In genomic region chr1:28447674-28448073, GRCh38 we compare ENCODE assay signal across 23 cellular contexts. TPM values are rescaled to one million over a fixed set of nuclear protein-coding genes. Genes with fewer than 3 reads are reported as not detected.
DNase-seq lines count a peak whose midpoint lies in the region; ATAC-seq and TF ChIP-seq lines count a peak whose summit lies in the region.
"Had no signal": no experiment of that assay in that cellular context is flagged by ENCODE, and none has a peak within 500 bp of the region (broad histone marks: within the 10 kb centered on the region; RNA-seq: fewer than 3 reads in every experiment).

No MANE protein-coding gene starts in this region.

- WGBS in hepatocyte (ENCODE audit: low lambda C conversion rate, missing lambda C conversion rate), result 83% methylated on average over 4 of the region's 4 CpGs

- no peak overlapping the region for H3K27ac ChIP-seq in BLaER1
- no peak overlapping the region for H3K27ac ChIP-seq in CD8-positive, alpha-beta T cell (ENCODE audit: low read depth, low read length)
- peak overlapping the region; percentile 31 for H3K27ac ChIP-seq in hepatocyte
- H3K27ac ChIP-seq: dorsolateral prefrontal cortex, neutrophil, psoas muscle, transverse colon had no signal

- no peak for DNase-seq in CD8-positive, alpha-beta T cell
- no peak for DNase-seq in WTC11 (ENCODE audit: low spot score)
- DNase-seq in hepatocyte (ENCODE audit: low spot score), result no peak
- no peak for DNase-seq in NCI-H1092 (lab: John Stamatoyannopoulos, UW)
- no peak for DNase-seq in NCI-H345 treated with DMSO at 0.1 percent for 48 hours (lab: John Stamatoyannopoulos, UW; ENCODE audit: unreplicated experiment)
- no peak for DNase-seq in iPS-NIHi7 (ENCODE audit: extremely low spot score)
- DNase-seq: activated CD4-positive, CD25-positive, alpha-beta regulatory T cell treated with anti-CD3 and anti-CD28 coated beads, Interleukin-2, amount 50 U/mL, for 72 hours; activated CD8-positive, alpha-beta memory T cell treated with anti-CD3 and anti-CD28 coated beads for 24 hours; activated naive CD4-positive, alpha-beta T cell treated with anti-CD3 and anti-CD28 coated beads for 36 hours; activated T-cell treated with anti-CD3 and anti-CD28 coated beads, Interleukin-2, amount 50 U/mL, for 4 hours; caudate nucleus; DMS53; dorsolateral prefrontal cortex; heart left ventricle; NCI-H1105; NCI-H1930; NCI-H2227 treated with DMSO at 0.1 percent for 48 hours; NCI-H82; psoas muscle; transverse colon had no signal

- H3K27me3 Mint-ChIP-seq in CD8-positive, alpha-beta T cell (ENCODE audit: low read depth), result no peaks in the 10 kb centered on the region
- H3K27me3 Mint-ChIP-seq in WTC11 (ENCODE audit: low read depth), result no peaks in the 10 kb centered on the region

- H3K9me3 ChIP-seq in BLaER1 (peaks cover 5% of the 10 kb centered on the region), hepatocyte (ENCODE audit: low read depth) (no peaks in the 10 kb centered on the region)
- no peaks in the 10 kb centered on the region for H3K9me3 ChIP-seq in CD8-positive, alpha-beta T cell (ENCODE audit: low read length)
- H3K9me3 ChIP-seq: heart left ventricle, neutrophil, psoas muscle, transverse colon had no signal

- H3K4me3 ChIP-seq in BLaER1 (no peak overlapping the region), hepatocyte (no peak overlapping the region)
- no peak overlapping the region for H3K4me3 ChIP-seq in CD8-positive, alpha-beta T cell (ENCODE audit: low read depth, low read length)
- H3K4me3 ChIP-seq: dorsolateral prefrontal cortex, heart left ventricle, psoas muscle, transverse colon had no signal

- peak overlapping the region; percentile 44 for H3K4me2 ChIP-seq in BLaER1
- H3K4me2 ChIP-seq in hepatocyte, result no peak overlapping the region

- peaks cover 28% of the 10 kb centered on the region; the same call in 1 of the 2 replicates for H3K36me3 ChIP-seq in BLaER1
- no peaks in the 10 kb centered on the region for H3K36me3 ChIP-seq in CD8-positive, alpha-beta T cell (ENCODE audit: insufficient read depth, low read length)
- H3K36me3 ChIP-seq in hepatocyte (replicated peaks; ENCODE audit: insufficient read depth, low read depth), result no peaks in the 10 kb centered on the region
- H3K36me3 ChIP-seq: heart left ventricle, neutrophil, transverse colon had no signal

- no peak overlapping the region for H2AFZ ChIP-seq in hepatocyte

- ATAC-seq in CD8-positive, alpha-beta T cell, result no peak
- ATAC-seq in WTC11, result no peak
- ATAC-seq: activated T-cell treated with anti-CD3 and anti-CD28 coated beads, Interleukin-2, amount 50 U/mL, for 4 hours; heart left ventricle; psoas muscle; Right ventricle myocardium inferior had no signal

- intact Hi-C loops in CD8-positive, alpha-beta T cell (cut with DNase I, micrococcal nuclease), result no loop called here

- H4K20me1 ChIP-seq in BLaER1 (peaks cover 17% of the 10 kb centered on the region), hepatocyte (ENCODE audit: insufficient read depth, poor library complexity, severe bottlenecking) (no peaks in the 10 kb centered on the region)

- H3K27me3 ChIP-seq in BLaER1 (no peaks in the 10 kb centered on the region), hepatocyte (no peaks in the 10 kb centered on the region)
- H3K27me3 ChIP-seq in CD8-positive, alpha-beta T cell (ENCODE audit: insufficient read depth, low read length), result no peaks in the 10 kb centered on the region
- H3K27me3 ChIP-seq: dorsolateral prefrontal cortex, heart left ventricle, neutrophil, transverse colon had no signal

- H3K9ac ChIP-seq in BLaER1, result no peak overlapping the region

- POLR2A ChIA-PET in CD8-positive, alpha-beta T cell (lab: Charles Lee), result interaction anchor here (0.7 kb wide), 1 partner anchor 278 kb away, joined by 4 read pairs; no protein-coding TSS in a partner anchor
- POLR2A ChIA-PET in WTC11 (lab: Charles Lee), result no interaction called here

- H3K4me1 Mint-ChIP-seq in CD8-positive, alpha-beta T cell (ENCODE audit: low read depth), result peaks cover 14% of the 10 kb centered on the region
- H3K4me1 Mint-ChIP-seq in WTC11, result no peaks in the 10 kb centered on the region

- no peaks in the 10 kb centered on the region for H3K9me3 Mint-ChIP-seq in CD8-positive, alpha-beta T cell
- peaks cover 12% of the 10 kb centered on the region for H3K9me3 Mint-ChIP-seq in WTC11
- H3K9me3 Mint-ChIP-seq: activated naive CD4-positive, alpha-beta T cell treated with anti-CD3 and anti-CD28 coated beads for 36 hours; activated T-cell treated with anti-CD3 and anti-CD28 coated beads, Interleukin-2, amount 50 U/mL, for 4 hours had no signal

- CTCF ChIA-PET in CD8-positive, alpha-beta T cell (lab: Charles Lee), result no interaction called here
- CTCF ChIA-PET in WTC11 (lab: Charles Lee), result no interaction called here

- peaks cover 40% of the 10 kb centered on the region for H3K79me2 ChIP-seq in hepatocyte

- H3K36me3 Mint-ChIP-seq in CD8-positive, alpha-beta T cell, result peaks cover 19% of the 10 kb centered on the region
- peaks cover 15% of the 10 kb centered on the region for H3K36me3 Mint-ChIP-seq in WTC11

- no peaks in the 10 kb centered on the region for H3K9me2 ChIP-seq in hepatocyte (replicated peaks; ENCODE audit: insufficient read depth)

- H3K4me3 Mint-ChIP-seq in CD8-positive, alpha-beta T cell, result no peak overlapping the region
- H3K4me3 Mint-ChIP-seq in WTC11, result no peak overlapping the region
- H3K4me3 Mint-ChIP-seq: activated naive CD4-positive, alpha-beta T cell treated with anti-CD3 and anti-CD28 coated beads for 36 hours; activated T-cell treated with anti-CD3 and anti-CD28 coated beads, Interleukin-2, amount 50 U/mL, for 4 hours had no signal

- peaks cover 39% of the 10 kb centered on the region for H3K4me1 ChIP-seq in BLaER1
- no peaks in the 10 kb centered on the region for H3K4me1 ChIP-seq in CD8-positive, alpha-beta T cell (ENCODE audit: insufficient read depth, low read length)
- H3K4me1 ChIP-seq in hepatocyte (ENCODE audit: insufficient read depth), result no peaks in the 10 kb centered on the region
- H3K4me1 ChIP-seq: psoas muscle had no signal

- H3K27ac Mint-ChIP-seq in CD8-positive, alpha-beta T cell, result peak overlapping the region; percentile 27
- peak overlapping the region; percentile 6 for H3K27ac Mint-ChIP-seq in WTC11

- no peak for TF ChIP-seq CTCF in CD8-positive, alpha-beta T cell (IDR thresholded peaks at IDR 0.05)
- TF ChIP-seq CTCF in WTC11 (IDR thresholded peaks at IDR 0.05), result no peak
- TF ChIP-seq CTCF in hepatocyte (IDR thresholded peaks at IDR 0.05; ENCODE audit: poor library complexity), result no peak

TF ChIP-seq in WTC11, 78 proteins besides CTCF, POLR2A, EP300 and RAD21 (continues in another document):
- no peak for TF ChIP-seq CBFB (CRISPR knock-in tag; IDR thresholded peaks at IDR 0.05; ENCODE audit: low read depth)
- no peak for TF ChIP-seq ETV6 (CRISPR knock-in tag; IDR thresholded peaks at IDR 0.05)
- no peak for TF ChIP-seq MLX (CRISPR knock-in tag; IDR thresholded peaks at IDR 0.05)
- TF ChIP-seq AR (CRISPR knock-in tag; IDR thresholded peaks at IDR 0.05), result no peak
- no peak for TF ChIP-seq KAT7 (CRISPR knock-in tag; IDR thresholded peaks at IDR 0.05; ENCODE audit: borderline replicate concordance)
- no peak for TF ChIP-seq GRHL2 (CRISPR knock-in tag; IDR thresholded peaks at IDR 0.05; ENCODE audit: insufficient replicate concordance, severe bottlenecking)
- no peak for TF ChIP-seq IRF2 (CRISPR knock-in tag; IDR thresholded peaks at IDR 0.05; ENCODE audit: borderline replicate concordance, low read depth)
- TF ChIP-seq ATF6 (CRISPR knock-in tag; IDR thresholded peaks at IDR 0.05), result no peak

RNA-seq across cellular contexts. Expression of gene RCC1, which starts 58.2 kb away (rescaled TPM):
- total RNA-seq in CD8-positive, alpha-beta T cell, result 10 to 100 TPM; 12.5 to 14.4 TPM
- 93.2 to 103 TPM (median 98.2 TPM) in 3 replicates for total RNA-seq in WTC11 (2021)
- total RNA-seq in hepatocyte, result 37.3 and 38.5 TPM in 2 replicates
- 15.7 and 23.5 TPM in 2 replicates for polyA plus RNA-seq in hepatocyte
